1 cellular context compared by ENCODE assay signal in the genomic region with DNA sequence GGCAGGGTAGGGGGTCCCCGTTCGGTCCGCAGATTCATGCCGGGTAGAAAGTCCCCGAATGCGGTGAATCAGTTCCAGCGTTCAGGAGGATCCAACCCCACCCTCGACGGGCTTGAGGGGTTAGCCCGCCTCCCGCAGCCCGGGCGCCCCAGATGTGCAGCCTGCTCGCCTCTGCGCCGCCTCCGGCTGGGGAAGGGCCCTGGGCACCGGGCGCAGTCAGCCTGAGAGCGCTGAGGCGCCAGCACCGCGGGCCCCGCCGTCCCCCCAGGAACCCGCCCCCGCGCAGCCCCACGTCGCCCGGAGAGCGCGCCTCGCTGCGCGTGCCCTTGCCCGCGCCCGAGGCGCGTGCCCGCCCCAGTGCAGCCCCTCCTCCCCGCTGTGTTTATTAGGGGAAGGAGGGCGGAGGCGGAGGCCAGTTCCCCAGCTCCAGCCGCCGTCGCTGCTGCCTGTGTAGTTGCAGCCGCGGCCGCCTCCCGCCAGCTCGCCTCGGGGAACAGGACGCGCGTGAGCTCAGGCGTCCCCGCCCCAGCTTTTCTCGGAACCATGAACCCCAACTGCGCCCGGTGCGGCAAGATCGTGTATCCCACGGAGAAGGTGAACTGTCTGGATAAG.
A peak's percentile ranks its signal among the peaks of the same experiment; 100 is the strongest.
TF ChIP-seq lines count a peak whose summit lies in the region.

A gene with protein sequence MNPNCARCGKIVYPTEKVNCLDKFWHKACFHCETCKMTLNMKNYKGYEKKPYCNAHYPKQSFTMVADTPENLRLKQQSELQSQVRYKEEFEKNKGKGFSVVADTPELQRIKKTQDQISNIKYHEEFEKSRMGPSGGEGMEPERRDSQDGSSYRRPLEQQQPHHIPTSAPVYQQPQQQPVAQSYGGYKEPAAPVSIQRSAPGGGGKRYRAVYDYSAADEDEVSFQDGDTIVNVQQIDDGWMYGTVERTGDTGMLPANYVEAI (plus strand): TSS at position 412 of the 612 bp plus-strand sequence. CDS start 132 bp downstream, at position 544.

TF ChIP-seq in HepG2, 621 proteins besides CTCF, POLR2A, EP300 and RAD21 (continued from another document and continues in another):
- TF ChIP-seq ARID5B (CRISPR knock-in tag; IDR thresholded peaks at IDR 0.05) (no peak), MYC (CRISPR knock-in tag; IDR thresholded peaks at IDR 0.05; ENCODE audit: borderline replicate concordance) (peak; percentile 76), AHR (CRISPR knock-in tag; IDR thresholded peaks at IDR 0.05) (peak; percentile 82; the same call in 1 of the 2 replicates), ZNF432 (CRISPR knock-in tag; IDR thresholded peaks at IDR 0.05; ENCODE audit: borderline replicate concordance) (no peak), ZFP41 (CRISPR knock-in tag; IDR thresholded peaks at IDR 0.05; ENCODE audit: borderline replicate concordance) (no peak), ZNF781 (CRISPR knock-in tag; IDR thresholded peaks at IDR 0.05; ENCODE audit: borderline replicate concordance, not compliant biosample characterization) (no peak), TMF1 (CRISPR knock-in tag; IDR thresholded peaks at IDR 0.05; ENCODE audit: low read depth) (peak; percentile 82; the same call in 1 of the 2 replicates), ZBTB38 (CRISPR knock-in tag; IDR thresholded peaks at IDR 0.05) (peak; percentile 93), RFXAP (CRISPR knock-in tag; IDR thresholded peaks at IDR 0.05; ENCODE audit: borderline replicate concordance) (no peak), ZNF788 (CRISPR knock-in tag; IDR thresholded peaks at IDR 0.05; ENCODE audit: borderline replicate concordance) (peak; percentile 67; the same call in 1 of the 2 replicates), ZNF569 (CRISPR knock-in tag; IDR thresholded peaks at IDR 0.05; ENCODE audit: borderline replicate concordance) (no peak; the same call in 1 of the 2 replicates), ZNF44 (CRISPR knock-in tag; IDR thresholded peaks at IDR 0.05) (0 out of 2 replicates have a peak, but pooled peaks have one; percentile 52), ZNF550 (CRISPR knock-in tag; IDR thresholded peaks at IDR 0.05; ENCODE audit: borderline replicate concordance) (no peak; the same call in 1 of the 2 replicates), IRF2 (CRISPR knock-in tag; IDR thresholded peaks at IDR 0.05) (peak; percentile 47; the same call in 1 of the 2 replicates), ZFP90 (CRISPR knock-in tag; IDR thresholded peaks at IDR 0.05; ENCODE audit: borderline replicate concordance) (peak; percentile 88), KMT2B (CRISPR knock-in tag; IDR thresholded peaks at IDR 0.05) (peak; percentile 69), ZNF672 (CRISPR knock-in tag; IDR thresholded peaks at IDR 0.05) (no peak), TP53 (CRISPR knock-in tag; conservative IDR thresholded peaks at IDR 0.05) (peak; percentile 32; the same call in 1 of the 2 replicates), ZNF720 (CRISPR knock-in tag; IDR thresholded peaks at IDR 0.05) (no peak), SNAI1 (CRISPR knock-in tag; IDR thresholded peaks at IDR 0.05; ENCODE audit: borderline replicate concordance) (no peak; the same call in 1 of the 2 replicates), ZNF484 (CRISPR knock-in tag; IDR thresholded peaks at IDR 0.05; ENCODE audit: borderline replicate concordance, low read depth) (no peak), NAIF1 (CRISPR knock-in tag; IDR thresholded peaks at IDR 0.05; ENCODE audit: borderline replicate concordance) (peak; percentile 82; the same call in 1 of the 2 replicates), MED8 (CRISPR knock-in tag; IDR thresholded peaks at IDR 0.05; ENCODE audit: insufficient replicate concordance) (peak; percentile 84), PBX2 (CRISPR knock-in tag; IDR thresholded peaks at IDR 0.05) (no peak), KAT2B (IDR thresholded peaks at IDR 0.05; ENCODE audit: borderline replicate concordance, low read depth, low read length) (no peak), ISL2 (CRISPR knock-in tag; IDR thresholded peaks at IDR 0.05) (peak; percentile 73), ZNF317 (CRISPR knock-in tag; IDR thresholded peaks at IDR 0.05) (peak; percentile 86), POLR2G (IDR thresholded peaks at IDR 0.05; ENCODE audit: low read depth, low read length) (peak; percentile 97), EED (CRISPR knock-in tag; IDR thresholded peaks at IDR 0.05) (no peak; the same call in 1 of the 2 replicates), SRY (CRISPR knock-in tag; IDR thresholded peaks at IDR 0.05) (peak; percentile 78), ZNF441 (CRISPR knock-in tag; IDR thresholded peaks at IDR 0.05; ENCODE audit: borderline replicate concordance) (peak; percentile 79; the same call in 1 of the 2 replicates), REXO4 (CRISPR knock-in tag; IDR thresholded peaks at IDR 0.05; ENCODE audit: borderline replicate concordance) (peak; percentile 78; the same call in 1 of the 2 replicates)
- TF ChIP-seq, protein P1, sequence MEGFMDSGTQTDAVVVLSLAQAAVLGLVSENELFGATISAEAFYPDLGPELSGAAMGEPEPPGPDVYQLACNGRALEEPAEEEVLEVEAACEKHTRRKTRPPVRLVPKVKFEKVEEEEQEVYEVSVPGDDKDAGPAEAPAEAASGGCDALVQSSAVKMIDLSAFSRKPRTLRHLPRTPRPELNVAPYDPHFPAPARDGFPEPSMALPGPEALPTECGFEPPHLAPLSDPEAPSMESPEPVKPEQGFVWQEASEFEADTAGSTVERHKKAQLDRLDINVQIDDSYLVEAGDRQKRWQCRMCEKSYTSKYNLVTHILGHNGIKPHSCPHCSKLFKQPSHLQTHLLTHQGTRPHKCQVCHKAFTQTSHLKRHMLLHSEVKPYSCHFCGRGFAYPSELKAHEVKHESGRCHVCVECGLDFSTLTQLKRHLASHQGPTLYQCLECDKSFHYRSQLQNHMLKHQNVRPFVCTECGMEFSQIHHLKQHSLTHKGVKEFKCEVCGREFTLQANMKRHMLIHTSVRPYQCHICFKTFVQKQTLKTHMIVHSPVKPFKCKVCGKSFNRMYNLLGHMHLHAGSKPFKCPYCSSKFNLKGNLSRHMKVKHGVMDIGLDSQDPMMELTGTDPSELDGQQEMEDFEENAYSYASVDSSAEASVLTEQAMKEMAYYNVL (CRISPR knock-in tag; IDR thresholded peaks at IDR 0.05; ENCODE audit: borderline replicate concordance): peak; percentile 87
- TF ChIP-seq, protein P2, sequence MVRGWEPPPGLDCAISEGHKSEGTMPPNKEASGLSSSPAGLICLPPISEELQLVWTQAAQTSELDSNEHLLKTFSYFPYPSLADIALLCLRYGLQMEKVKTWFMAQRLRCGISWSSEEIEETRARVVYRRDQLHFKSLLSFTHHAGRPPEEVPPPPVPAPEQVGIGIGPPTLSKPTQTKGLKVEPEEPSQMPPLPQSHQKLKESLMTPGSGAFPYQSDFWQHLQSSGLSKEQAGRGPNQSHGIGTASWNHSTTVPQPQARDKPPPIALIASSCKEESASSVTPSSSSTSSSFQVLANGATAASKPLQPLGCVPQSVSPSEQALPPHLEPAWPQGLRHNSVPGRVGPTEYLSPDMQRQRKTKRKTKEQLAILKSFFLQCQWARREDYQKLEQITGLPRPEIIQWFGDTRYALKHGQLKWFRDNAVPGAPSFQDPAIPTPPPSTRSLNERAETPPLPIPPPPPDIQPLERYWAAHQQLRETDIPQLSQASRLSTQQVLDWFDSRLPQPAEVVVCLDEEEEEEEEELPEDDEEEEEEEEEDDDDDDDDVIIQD (CRISPR knock-in tag; IDR thresholded peaks at IDR 0.05; ENCODE audit: low read depth): 0 out of 2 replicates have a peak, but pooled peaks have one; percentile 2
- TF ChIP-seq, protein P3, sequence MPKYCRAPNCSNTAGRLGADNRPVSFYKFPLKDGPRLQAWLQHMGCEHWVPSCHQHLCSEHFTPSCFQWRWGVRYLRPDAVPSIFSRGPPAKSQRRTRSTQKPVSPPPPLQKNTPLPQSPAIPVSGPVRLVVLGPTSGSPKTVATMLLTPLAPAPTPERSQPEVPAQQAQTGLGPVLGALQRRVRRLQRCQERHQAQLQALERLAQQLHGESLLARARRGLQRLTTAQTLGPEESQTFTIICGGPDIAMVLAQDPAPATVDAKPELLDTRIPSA (CRISPR knock-in tag; IDR thresholded peaks at IDR 0.05; ENCODE audit: borderline replicate concordance): peak; percentile 78; the same call in 1 of the 2 replicates
- TF ChIP-seq, protein P4, sequence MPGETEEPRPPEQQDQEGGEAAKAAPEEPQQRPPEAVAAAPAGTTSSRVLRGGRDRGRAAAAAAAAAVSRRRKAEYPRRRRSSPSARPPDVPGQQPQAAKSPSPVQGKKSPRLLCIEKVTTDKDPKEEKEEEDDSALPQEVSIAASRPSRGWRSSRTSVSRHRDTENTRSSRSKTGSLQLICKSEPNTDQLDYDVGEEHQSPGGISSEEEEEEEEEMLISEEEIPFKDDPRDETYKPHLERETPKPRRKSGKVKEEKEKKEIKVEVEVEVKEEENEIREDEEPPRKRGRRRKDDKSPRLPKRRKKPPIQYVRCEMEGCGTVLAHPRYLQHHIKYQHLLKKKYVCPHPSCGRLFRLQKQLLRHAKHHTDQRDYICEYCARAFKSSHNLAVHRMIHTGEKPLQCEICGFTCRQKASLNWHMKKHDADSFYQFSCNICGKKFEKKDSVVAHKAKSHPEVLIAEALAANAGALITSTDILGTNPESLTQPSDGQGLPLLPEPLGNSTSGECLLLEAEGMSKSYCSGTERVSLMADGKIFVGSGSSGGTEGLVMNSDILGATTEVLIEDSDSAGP (CRISPR knock-in tag; IDR thresholded peaks at IDR 0.05; ENCODE audit: borderline replicate concordance): peak; percentile 84
- TF ChIP-seq, protein P5, sequence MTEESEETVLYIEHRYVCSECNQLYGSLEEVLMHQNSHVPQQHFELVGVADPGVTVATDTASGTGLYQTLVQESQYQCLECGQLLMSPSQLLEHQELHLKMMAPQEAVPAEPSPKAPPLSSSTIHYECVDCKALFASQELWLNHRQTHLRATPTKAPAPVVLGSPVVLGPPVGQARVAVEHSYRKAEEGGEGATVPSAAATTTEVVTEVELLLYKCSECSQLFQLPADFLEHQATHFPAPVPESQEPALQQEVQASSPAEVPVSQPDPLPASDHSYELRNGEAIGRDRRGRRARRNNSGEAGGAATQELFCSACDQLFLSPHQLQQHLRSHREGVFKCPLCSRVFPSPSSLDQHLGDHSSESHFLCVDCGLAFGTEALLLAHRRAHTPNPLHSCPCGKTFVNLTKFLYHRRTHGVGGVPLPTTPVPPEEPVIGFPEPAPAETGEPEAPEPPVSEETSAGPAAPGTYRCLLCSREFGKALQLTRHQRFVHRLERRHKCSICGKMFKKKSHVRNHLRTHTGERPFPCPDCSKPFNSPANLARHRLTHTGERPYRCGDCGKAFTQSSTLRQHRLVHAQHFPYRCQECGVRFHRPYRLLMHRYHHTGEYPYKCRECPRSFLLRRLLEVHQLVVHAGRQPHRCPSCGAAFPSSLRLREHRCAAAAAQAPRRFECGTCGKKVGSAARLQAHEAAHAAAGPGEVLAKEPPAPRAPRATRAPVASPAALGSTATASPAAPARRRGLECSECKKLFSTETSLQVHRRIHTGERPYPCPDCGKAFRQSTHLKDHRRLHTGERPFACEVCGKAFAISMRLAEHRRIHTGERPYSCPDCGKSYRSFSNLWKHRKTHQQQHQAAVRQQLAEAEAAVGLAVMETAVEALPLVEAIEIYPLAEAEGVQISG (CRISPR knock-in tag; IDR thresholded peaks at IDR 0.05): peak; percentile 54
- TF ChIP-seq, protein P6, sequence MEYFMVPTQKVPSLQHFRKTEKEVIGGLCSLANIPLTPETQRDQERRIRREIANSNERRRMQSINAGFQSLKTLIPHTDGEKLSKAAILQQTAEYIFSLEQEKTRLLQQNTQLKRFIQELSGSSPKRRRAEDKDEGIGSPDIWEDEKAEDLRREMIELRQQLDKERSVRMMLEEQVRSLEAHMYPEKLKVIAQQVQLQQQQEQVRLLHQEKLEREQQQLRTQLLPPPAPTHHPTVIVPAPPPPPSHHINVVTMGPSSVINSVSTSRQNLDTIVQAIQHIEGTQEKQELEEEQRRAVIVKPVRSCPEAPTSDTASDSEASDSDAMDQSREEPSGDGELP (IDR thresholded peaks at IDR 0.05; ENCODE audit: borderline replicate concordance, low read depth): no peak
- TF ChIP-seq, protein P7, sequence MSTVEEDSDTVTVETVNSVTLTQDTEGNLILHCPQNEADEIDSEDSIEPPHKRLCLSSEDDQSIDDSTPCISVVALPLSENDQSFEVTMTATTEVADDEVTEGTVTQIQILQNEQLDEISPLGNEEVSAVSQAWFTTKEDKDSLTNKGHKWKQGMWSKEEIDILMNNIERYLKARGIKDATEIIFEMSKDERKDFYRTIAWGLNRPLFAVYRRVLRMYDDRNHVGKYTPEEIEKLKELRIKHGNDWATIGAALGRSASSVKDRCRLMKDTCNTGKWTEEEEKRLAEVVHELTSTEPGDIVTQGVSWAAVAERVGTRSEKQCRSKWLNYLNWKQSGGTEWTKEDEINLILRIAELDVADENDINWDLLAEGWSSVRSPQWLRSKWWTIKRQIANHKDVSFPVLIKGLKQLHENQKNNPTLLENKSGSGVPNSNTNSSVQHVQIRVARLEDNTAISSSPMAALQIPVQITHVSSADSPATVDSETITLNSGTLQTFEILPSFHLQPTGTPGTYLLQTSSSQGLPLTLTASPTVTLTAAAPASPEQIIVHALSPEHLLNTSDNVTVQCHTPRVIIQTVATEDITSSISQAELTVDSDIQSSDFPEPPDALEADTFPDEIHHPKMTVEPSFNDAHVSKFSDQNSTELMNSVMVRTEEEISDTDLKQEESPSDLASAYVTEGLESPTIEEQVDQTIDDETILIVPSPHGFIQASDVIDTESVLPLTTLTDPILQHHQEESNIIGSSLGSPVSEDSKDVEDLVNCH (CRISPR knock-in tag; IDR thresholded peaks at IDR 0.05): no peak
